Comparison of ENCODE assay signal across 14 cellular contexts in genomic region chr7:51033722-51034530, GRCh38.
DNase-seq lines count a peak whose midpoint lies in the region; ATAC-seq and TF ChIP-seq lines count a peak whose summit lies in the region.
"Had no signal": no experiment of that assay in that cellular context is flagged by ENCODE, and none has a peak within 500 bp of the region (broad histone marks: within the 10 kb centered on the region; RNA-seq: fewer than 3 reads in every experiment).

No MANE protein-coding gene starts in this region.

- H3K27me3 Mint-ChIP-seq in activated T-helper 1 cell treated with anti-CD3 and anti-CD28 coated beads, Interleukin-12 subunit alpha, Interleukin-12 subunit beta, Interleukin-2, Interleukin-4 antibody, amounts not matched to agents 30 ng/mL and 10 ng/mL and 1 ng/mL, durations not matched to agents 14 hours and 24 hours and 36 hours (ENCODE audit: insufficient read depth) = peaks cover 4% of the 10 kb centered on the region
- H3K27me3 Mint-ChIP-seq: activated naive CD8-positive, alpha-beta T cell treated with anti-CD3 and anti-CD28 coated beads, Interleukin-2, amount 50 U/mL, for 24 hours; T-cell had no signal

- H3K4me1 Mint-ChIP-seq in activated T-helper 1 cell treated with anti-CD3 and anti-CD28 coated beads, Interleukin-12 subunit alpha, Interleukin-12 subunit beta, Interleukin-2, Interleukin-4 antibody, amounts not matched to agents 30 ng/mL and 10 ng/mL and 1 ng/mL, durations not matched to agents 14 hours and 24 hours and 36 hours (ENCODE audit: low read depth) = no peaks in the 10 kb centered on the region
- H3K4me1 Mint-ChIP-seq: activated naive CD8-positive, alpha-beta T cell treated with anti-CD3 and anti-CD28 coated beads, Interleukin-2, amount 50 U/mL, for 24 hours; immature natural killer cell; T-cell had no signal

- CTCF ChIA-PET in AG04450 (lab: Charles Lee) = interaction anchor here (0.5 to 1.0 kb wide), 3 partner anchors 34 to 566 kb away, joined by 3 to 7 read pairs (median 3); no protein-coding TSS in a partner anchor

- TF ChIP-seq POLR2A in heart left ventricle (IDR thresholded peaks at IDR 0.05) = no peak

- H3K36me3 ChIP-seq in RWPE2 (ENCODE audit: low read depth) = no peaks in the 10 kb centered on the region
- no peaks in the 10 kb centered on the region for H3K36me3 ChIP-seq in heart left ventricle
- no peaks in the 10 kb centered on the region for H3K36me3 ChIP-seq in psoas muscle (ENCODE audit: insufficient read depth in 1 of 2, low read depth in 1 of 2)

- no peak overlapping the region for H3K4me3 Mint-ChIP-seq in activated T-helper 1 cell treated with anti-CD3 and anti-CD28 coated beads, Interleukin-12 subunit alpha, Interleukin-12 subunit beta, Interleukin-2, Interleukin-4 antibody, amounts not matched to agents 30 ng/mL and 10 ng/mL and 1 ng/mL, durations not matched to agents 14 hours and 24 hours and 36 hours
- H3K4me3 Mint-ChIP-seq: activated naive CD8-positive, alpha-beta T cell treated with anti-CD3 and anti-CD28 coated beads, Interleukin-2, amount 50 U/mL, for 24 hours; immature natural killer cell; T-cell had no signal

- peak; percentile 6; the same call in 1 of the 3 replicates for ATAC-seq in RWPE2 (ENCODE audit: low read depth)
- ATAC-seq in heart left ventricle = peak in 3 of 4 donors; percentile 71 to 86 (median 81)
- peak; percentile 36 to 53 (median 46) for ATAC-seq in psoas muscle
- ATAC-seq in GM21447 (IDR thresholded peaks at IDR 0.05; ENCODE audit: unreplicated experiment) = no peak
- ATAC-seq in GM19397 (IDR thresholded peaks at IDR 0.05; ENCODE audit: unreplicated experiment) = no peak
- ATAC-seq in HG03354 (IDR thresholded peaks at IDR 0.05; ENCODE audit: poor library complexity, severe bottlenecking, unreplicated experiment) = no peak
- ATAC-seq: activated CD4-positive, CD25-positive, alpha-beta regulatory T cell treated with anti-CD3 and anti-CD28 coated beads, Interleukin-2, amount 50 U/mL, for 24 hours; activated naive CD8-positive, alpha-beta T cell treated with anti-CD3 and anti-CD28 coated beads, Interleukin-2, amount 50 U/mL, for 24 hours; T-cell had no signal

- WGBS in heart left ventricle, 4 donors = 33 to 46% (median 40%) methylated on average over 8 of the region's 8 CpGs
- WGBS in psoas muscle, 3 donors = 33 to 45% (median 38%) methylated on average over 8 of the region's 8 CpGs

- DNase-seq in AG04450 (ENCODE audit: low read depth, low spot score) = no peak
- no peak for DNase-seq in RWPE2 (ENCODE audit: low spot score)
- peak in 2 of 5 donors; percentile 32 to 44 for DNase-seq in heart left ventricle
- no peak for DNase-seq in psoas muscle
- DNase-seq in activated T-helper 1 cell treated with anti-CD3 and anti-CD28 coated beads, Interleukin-12 subunit alpha, Interleukin-12 subunit beta, Interleukin-2, Interleukin-4 antibody, amounts not matched to agents 30 ng/mL and 10 ng/mL and 1 ng/mL, durations not matched to agents 14 hours and 24 hours and 36 hours (ENCODE audit: low spot score) = no peak
- DNase-seq: activated naive CD8-positive, alpha-beta T cell treated with anti-CD3 and anti-CD28 coated beads, Interleukin-2, amount 50 U/mL, for 24 hours; immature natural killer cell; NCI-H1105; T-cell; thyroid gland had no signal

- no peak for TF ChIP-seq CTCF in AG04450 (IDR thresholded peaks at IDR 0.05; ENCODE audit: low read depth, low read length)
- TF ChIP-seq CTCF in RWPE2 (IDR thresholded peaks at IDR 0.05; ENCODE audit: poor library complexity, severe bottlenecking) = no peak
- TF ChIP-seq CTCF in heart left ventricle (IDR thresholded peaks at IDR 0.05) = no peak
- no peak for TF ChIP-seq CTCF in psoas muscle (IDR thresholded peaks at IDR 0.05)

- no peak overlapping the region for H3K27ac Mint-ChIP-seq in activated T-helper 1 cell treated with anti-CD3 and anti-CD28 coated beads, Interleukin-12 subunit alpha, Interleukin-12 subunit beta, Interleukin-2, Interleukin-4 antibody, amounts not matched to agents 30 ng/mL and 10 ng/mL and 1 ng/mL, durations not matched to agents 14 hours and 24 hours and 36 hours
- H3K27ac Mint-ChIP-seq: activated naive CD8-positive, alpha-beta T cell treated with anti-CD3 and anti-CD28 coated beads, Interleukin-2, amount 50 U/mL, for 24 hours; immature natural killer cell; T-cell had no signal

- H3K36me3 Mint-ChIP-seq in activated T-helper 1 cell treated with anti-CD3 and anti-CD28 coated beads, Interleukin-12 subunit alpha, Interleukin-12 subunit beta, Interleukin-2, Interleukin-4 antibody, amounts not matched to agents 30 ng/mL and 10 ng/mL and 1 ng/mL, durations not matched to agents 14 hours and 24 hours and 36 hours (ENCODE audit: low read depth) = no peaks in the 10 kb centered on the region
- H3K36me3 Mint-ChIP-seq: immature natural killer cell, T-cell had no signal

- no peaks in the 10 kb centered on the region for H3K9me3 Mint-ChIP-seq in activated T-helper 1 cell treated with anti-CD3 and anti-CD28 coated beads, Interleukin-12 subunit alpha, Interleukin-12 subunit beta, Interleukin-2, Interleukin-4 antibody, amounts not matched to agents 30 ng/mL and 10 ng/mL and 1 ng/mL, durations not matched to agents 14 hours and 24 hours and 36 hours
- H3K9me3 Mint-ChIP-seq: activated naive CD8-positive, alpha-beta T cell treated with anti-CD3 and anti-CD28 coated beads, Interleukin-2, amount 50 U/mL, for 24 hours; immature natural killer cell; T-cell had no signal

- H3K9me3 ChIP-seq in AG04450 (ENCODE audit: control insufficient read depth, insufficient read depth, low read length) = no peaks in the 10 kb centered on the region; the same call in 1 of the 2 replicates
- no peaks in the 10 kb centered on the region for H3K9me3 ChIP-seq in RWPE2 (ENCODE audit: severe bottlenecking)
- H3K9me3 ChIP-seq in heart left ventricle = no peaks in the 10 kb centered on the region
- H3K9me3 ChIP-seq in psoas muscle = no peaks in the 10 kb centered on the region
- H3K9me3 ChIP-seq: thyroid gland had no signal

- H3K4me1 ChIP-seq in RWPE2 (ENCODE audit: insufficient read depth, poor library complexity, severe bottlenecking) (peaks cover 16% of the 10 kb centered on the region), heart left ventricle (peaks cover 0 to 21% (median 6%) of the 10 kb centered on the region in 12 donors), psoas muscle (peaks cover 13% of the 10 kb centered on the region)
- H3K4me1 ChIP-seq: thyroid gland had no signal

- H3K4me3 ChIP-seq in AG04450 (ENCODE audit: low read depth, low read length) = no peak overlapping the region
- no peak overlapping the region for H3K4me3 ChIP-seq in RWPE2 (ENCODE audit: severe bottlenecking)
- H3K4me3 ChIP-seq in heart left ventricle = no peak overlapping the region
- H3K4me3 ChIP-seq in psoas muscle = no peak overlapping the region
- H3K4me3 ChIP-seq: thyroid gland had no signal

- H3K27ac ChIP-seq in AG04450 (ENCODE audit: low read depth, low read length) (peak overlapping the region; percentile 73), RWPE2 (ENCODE audit: poor library complexity, severe bottlenecking) (no peak overlapping the region), heart left ventricle (no peak overlapping the region), psoas muscle (no peak overlapping the region)
- H3K27ac ChIP-seq: thyroid gland had no signal

- intact Hi-C loops in heart left ventricle (cut with DNase I) (no loop called here), psoas muscle (cut with DNase I) (no loop called here)
- intact Hi-C loops in activated T-helper 1 cell treated with anti-CD3 and anti-CD28 coated beads, Interleukin-12 subunit alpha, Interleukin-12 subunit beta, Interleukin-2, Interleukin-4 antibody, amounts not matched to agents 30 ng/mL and 10 ng/mL and 1 ng/mL, durations not matched to agents 14 hours and 24 hours and 36 hours (cut with micrococcal nuclease) = no loop called here

- POLR2A ChIA-PET in AG04450 (lab: Yijun Ruan, JAX) = no interaction called here

- H3K27me3 ChIP-seq in AG04450 (ENCODE audit: control insufficient read depth, insufficient read depth, low read length) (peaks cover 6% of the 10 kb centered on the region), RWPE2 (ENCODE audit: insufficient read depth, poor library complexity, severe bottlenecking) (no peaks in the 10 kb centered on the region), heart left ventricle (no peaks in the 10 kb centered on the region), psoas muscle (ENCODE audit: insufficient read depth in 3 of 3, low read length in 2 of 3) (no peaks in the 10 kb centered on the region)
- H3K27me3 ChIP-seq: thyroid gland had no signal

Comparison
In these comparisons a context has a peak if more than half of its experiments do, and no peak if none do; other contexts are left out.
1. ATAC-seq: peak in RWPE2 (single experiment), heart left ventricle (3 of 4) and psoas muscle (4 of 4); none in GM21447 (single experiment), GM19397 (single experiment) and HG03354 (single experiment).